Comparison of ENCODE assay signal across 9 cellular contexts in genomic region chr13:75687145-75687763, GRCh38. TPM values are rescaled to one million over a fixed set of nuclear protein-coding genes. Genes with fewer than 3 reads are reported as not detected.
DNase-seq lines count a peak whose midpoint lies in the region; ATAC-seq and TF ChIP-seq lines count a peak whose summit lies in the region.
"Had no signal": no experiment of that assay in that cellular context is flagged by ENCODE, and none has a peak within 500 bp of the region (broad histone marks: within the 10 kb centered on the region; RNA-seq: fewer than 3 reads in every experiment).

No MANE protein-coding gene starts in this region.

- peaks cover 96% of the 10 kb centered on the region for H3K79me2 ChIP-seq in SU-DHL-6 (ENCODE audit: insufficient read depth, low read length)

- peaks cover 4% of the 10 kb centered on the region; the same call in 1 of the 2 replicates for H3F3A ChIP-seq in SU-DHL-6 (ENCODE audit: insufficient read depth)

- DNase-seq in AG04450 (ENCODE audit: low read depth, low spot score) (no peak), iris pigment epithelial cell (ENCODE audit: low read depth) (peak; percentile 69), uterus (no peak), G401 (ENCODE audit: low spot score) (no peak)
- DNase-seq in activated CD8-positive, alpha-beta memory T cell treated with anti-CD3 and anti-CD28 coated beads for 24 hours, result no peak
- DNase-seq: activated naive CD8-positive, alpha-beta T cell treated with anti-CD3 and anti-CD28 coated beads, Interleukin-2, amount 10 ng/mL, durations not matched to agents 7 days and 5 days had no signal

- H3K27me3 ChIP-seq in AG04450 (ENCODE audit: control insufficient read depth, insufficient read depth, low read length) (no peaks in the 10 kb centered on the region), SU-DHL-6 (ENCODE audit: low read length) (no peaks in the 10 kb centered on the region), uterus (no peaks in the 10 kb centered on the region)

- in situ Hi-C loops in G401 (cut with HindIII; ENCODE audit: low sequenced_read_pairs), result no loop called here

- H3K4me3 ChIP-seq in AG04450 (ENCODE audit: low read depth, low read length) (no peak overlapping the region), HEK293 (ENCODE audit: low read depth, low read length) (no peak overlapping the region), SU-DHL-6 (ENCODE audit: insufficient read depth, low read length, poor library complexity, severe bottlenecking) (no peak overlapping the region), uterus (no peak overlapping the region)

- H2AFZ ChIP-seq in SU-DHL-6 (ENCODE audit: low read depth, low read length, severe bottlenecking), result no peak overlapping the region

- CTCF ChIA-PET in AG04450 (lab: Charles Lee), result interaction anchor here (0.6 to 6.5 kb wide), 45 partner anchors 8 to 1315 kb away, joined by 3 to 106 read pairs (median 4); partner anchors contain the start of genes COMMD6 and TBC1D4
- CTCF ChIA-PET in HEK293 (lab: Yijun Ruan, JAX), result interaction anchor here (0.6 to 5.3 kb wide), 9 partner anchors 9 to 217 kb away, joined by 3 to 42 read pairs (median 4); no protein-coding TSS in a partner anchor

- no peak for ATAC-seq in GM19467 (IDR thresholded peaks at IDR 0.05; ENCODE audit: unreplicated experiment)

- H3K36me3 ChIP-seq in HEK293 (ENCODE audit: control insufficient read depth in 2 of 2, insufficient read depth in 1 of 2, low read length in 2 of 2) (no peaks in the 10 kb centered on the region), SU-DHL-6 (ENCODE audit: low read length) (no peaks in the 10 kb centered on the region; the same call in 1 of the 2 replicates), uterus (no peaks in the 10 kb centered on the region)

- peak; percentile 63 for TF ChIP-seq CTCF in AG04450 (IDR thresholded peaks at IDR 0.05; ENCODE audit: low read depth, low read length)
- no peak for TF ChIP-seq CTCF in HEK293 (tag by site-specific recombination; IDR thresholded peaks at IDR 0.05)
- peak; percentile 35 for TF ChIP-seq CTCF in SU-DHL-6 (IDR thresholded peaks at IDR 0.05; ENCODE audit: insufficient read depth, low read length, poor library complexity, severe bottlenecking)
- TF ChIP-seq CTCF in uterus (IDR thresholded peaks at IDR 0.05), result no peak

- H3K27ac ChIP-seq in AG04450 (ENCODE audit: low read depth, low read length) (no peak overlapping the region), HEK293 (ENCODE audit: extremely low read depth, low read depth, low read length) (no peak overlapping the region), SU-DHL-6 (ENCODE audit: low read depth, low read length) (no peak overlapping the region), uterus (no peak overlapping the region)

- TF ChIP-seq POLR2A in uterus (IDR thresholded peaks at IDR 0.05), result no peak

- H3K9me3 ChIP-seq in AG04450 (ENCODE audit: control insufficient read depth, insufficient read depth, low read length) (no peaks in the 10 kb centered on the region), HEK293 (ENCODE audit: control insufficient read depth, insufficient read depth, low read depth, low read length) (no peaks in the 10 kb centered on the region), SU-DHL-6 (ENCODE audit: insufficient read depth, low read length) (no peaks in the 10 kb centered on the region), uterus (no peaks in the 10 kb centered on the region)

- intact Hi-C loops in uterus (cut with DNase I; ENCODE audit: low total_unique reads), result no loop called here

- 0 out of 2 replicates have a peak, but pooled peaks cover 15% of the 10 kb centered on the region for H4K20me1 ChIP-seq in SU-DHL-6 (ENCODE audit: low read depth, low read length)

- H3K9ac ChIP-seq in SU-DHL-6 (ENCODE audit: low read length), result no peak overlapping the region

- H3K9me2 ChIP-seq in SU-DHL-6 (replicated peaks; ENCODE audit: insufficient read depth, low read length), result no peaks in the 10 kb centered on the region

- H3K4me1 ChIP-seq in HEK293 (ENCODE audit: control insufficient read depth, insufficient read depth, low read length), result no peaks in the 10 kb centered on the region
- no peaks in the 10 kb centered on the region for H3K4me1 ChIP-seq in uterus

- no peak overlapping the region for H3K4me2 ChIP-seq in SU-DHL-6 (ENCODE audit: low read depth, low read length, poor library complexity, severe bottlenecking)

- POLR2A ChIA-PET in AG04450 (lab: Yijun Ruan, JAX), result interaction anchor here (1.0 kb wide), 1 partner anchor 11 kb away, joined by 3 read pairs; no protein-coding TSS in a partner anchor
- POLR2A ChIA-PET in HEK293 (lab: Yijun Ruan, JAX), result no interaction called here

TF ChIP-seq in HEK293, 187 proteins besides CTCF, POLR2A, EP300 and RAD21:
- TF ChIP-seq ZNF211 (tag by site-specific recombination; IDR thresholded peaks at IDR 0.05; ENCODE audit: low read depth) (no peak), ZNF664 (tag by site-specific recombination; IDR thresholded peaks at IDR 0.05) (no peak), ZBTB21 (tag by site-specific recombination; IDR thresholded peaks at IDR 0.05) (no peak), KLF10 (tag by site-specific recombination; IDR thresholded peaks at IDR 0.05) (no peak), ZNF654 (tag by site-specific recombination; IDR thresholded peaks at IDR 0.05; ENCODE audit: low read depth) (peak; percentile 22; the same call in 1 of the 2 replicates), REPIN1 (tag by site-specific recombination; IDR thresholded peaks at IDR 0.05; ENCODE audit: low read depth) (no peak)

RNA-seq across cellular contexts. Expression of gene LMO7, which starts 51.1 kb away (rescaled TPM):
- polyA plus RNA-seq in AG04450 (2011; rRNA removed), result 76.9 and 92.7 TPM in 2 replicates
- polyA minus RNA-seq in AG04450 (2011; rRNA and poly(A)+ RNA removed), result 86.4 and 96.2 TPM in 2 replicates
- 10 to 100 TPM in 3 of 4 donors, 1 to 10 TPM in 1; 2.6 to 55.4 (median 24.2) TPM for total RNA-seq in uterus
- total RNA-seq in G401 (2014; rRNA removed; shearing (Covaris generic)), result 2.1 and 7.7 TPM in 2 replicates

Comparison
In these comparisons a context has a peak if more than half of its experiments do, and no peak if none do; other contexts are left out.
1. CTCF ChIP-seq: peak in AG04450 (single experiment) and SU-DHL-6 (single experiment); none in HEK293 (single experiment) and uterus (0 of 4).